Comparison of ENCODE assay signal across 25 cellular contexts in the genomic region with DNA sequence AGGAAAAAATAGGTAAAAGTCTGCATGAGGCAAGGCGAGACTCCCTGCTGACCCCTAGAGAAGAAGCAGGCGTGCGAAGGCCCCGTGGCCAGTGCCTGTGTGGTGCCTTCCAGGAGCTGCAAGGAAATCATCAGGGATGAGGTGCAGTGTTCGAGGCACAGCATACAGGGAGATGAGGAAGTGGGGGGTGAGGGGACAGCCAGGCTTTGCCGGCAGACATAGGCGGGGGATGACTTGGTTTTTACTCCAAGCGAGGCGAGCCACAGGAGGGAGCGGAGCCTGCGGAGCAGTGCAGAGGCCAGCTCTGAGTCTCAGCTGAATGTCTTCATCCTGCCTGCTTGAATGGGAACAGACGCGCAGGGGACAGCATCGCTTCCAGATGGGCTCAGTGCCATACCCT. TPM values are rescaled to one million over a fixed set of nuclear protein-coding genes. Genes with fewer than 3 reads are reported as not detected.
"Had no signal": no experiment of that assay in that cellular context is flagged by ENCODE, and none has a peak within 500 bp of the region (broad histone marks: within the 10 kb centered on the region; RNA-seq: fewer than 3 reads in every experiment).

No MANE protein-coding gene starts in this region.

- DNase-seq: heart left ventricle; hypothalamus; immature natural killer cell; left ventricle myocardium inferior; mammary epithelial cell; mesenchymal stem cell; naive B cell; natural killer cell; nephron progenitor cell; ovary; retina; small intestine; stimulated activated CD4-positive, alpha-beta T cell treated with anti-CD3 and anti-CD28 coated beads, Interleukin-1b, Interleukin-23, amount 100 ng/mL, for 48 hours; stimulated activated CD4-positive, alpha-beta T cell treated with anti-CD3 and anti-CD28 coated beads, Interleukin-4, amount 100 ng/mL, for 1 hour; stimulated activated naive B cell treated with anti-CD40 and anti-IgM and Interleukin-4, amounts not matched to agents 10 μg/mL and 1 μg/mL and 100 μg/mL, for 72 hours; stimulated activated naive CD8-positive, alpha-beta T cell treated with anti-CD3 and anti-CD28 coated beads, Interleukin-15, Interleukin-2, amounts not matched to agents 100 U/mL and 50 U/mL, for 24 hours; stomach; testis; thyroid gland; transverse colon; upper lobe of left lung had no signal

- H3K4me3 ChIP-seq: heart left ventricle, left ventricle myocardium inferior, ovary, prostate gland, stomach, testis, thyroid gland, transverse colon, upper lobe of left lung had no signal

- H3K27ac ChIP-seq: heart left ventricle, left ventricle myocardium inferior, ovary, prostate gland, stomach, testis, thyroid gland, transverse colon, upper lobe of left lung had no signal

- ATAC-seq: heart left ventricle; natural killer cell; right cardiac atrium; sciatic nerve; stimulated activated naive B cell treated with anti-CD40 and anti-IgM and Interleukin-4, amounts not matched to agents 10 μg/mL and 1 μg/mL and 100 μg/mL, for 72 hours; stimulated activated naive CD8-positive, alpha-beta T cell treated with anti-CD3 and anti-CD28 coated beads, Interleukin-15, Interleukin-2, amounts not matched to agents 100 U/mL and 50 U/mL, for 24 hours had no signal

- H3K36me3 Mint-ChIP-seq: immature natural killer cell; mesothelial cell of epicardium; naive B cell; natural killer cell; stimulated activated naive B cell treated with anti-CD40 and anti-IgM and Interleukin-4, amounts not matched to agents 10 μg/mL and 1 μg/mL and 100 μg/mL, for 72 hours had no signal

- H3K4me3 Mint-ChIP-seq: immature natural killer cell; mesothelial cell of epicardium; naive B cell; natural killer cell; nephron progenitor cell; stimulated activated naive B cell treated with anti-CD40 and anti-IgM and Interleukin-4, amounts not matched to agents 10 μg/mL and 1 μg/mL and 100 μg/mL, for 72 hours had no signal

- H3K27me3 Mint-ChIP-seq: stimulated activated naive B cell treated with anti-CD40 and anti-IgM and Interleukin-4, amounts not matched to agents 10 μg/mL and 1 μg/mL and 100 μg/mL, for 72 hours had no signal

- H3K27ac Mint-ChIP-seq: immature natural killer cell; mesothelial cell of epicardium; naive B cell; natural killer cell; nephron progenitor cell; stimulated activated naive B cell treated with anti-CD40 and anti-IgM and Interleukin-4, amounts not matched to agents 10 μg/mL and 1 μg/mL and 100 μg/mL, for 72 hours had no signal

- H3K4me1 Mint-ChIP-seq: immature natural killer cell; mesothelial cell of epicardium; naive B cell; natural killer cell; nephron progenitor cell; stimulated activated naive B cell treated with anti-CD40 and anti-IgM and Interleukin-4, amounts not matched to agents 10 μg/mL and 1 μg/mL and 100 μg/mL, for 72 hours had no signal

- H3K9me3 ChIP-seq: heart left ventricle, left ventricle myocardium inferior, ovary, prostate gland, stomach, testis, thyroid gland, transverse colon, upper lobe of left lung had no signal

- H3K4me1 ChIP-seq: heart left ventricle, left ventricle myocardium inferior, prostate gland, stomach, testis, thyroid gland, transverse colon, upper lobe of left lung had no signal

- H3K36me3 ChIP-seq: heart left ventricle, left ventricle myocardium inferior, ovary, prostate gland, stomach, transverse colon, upper lobe of left lung had no signal

- H3K27me3 ChIP-seq: ovary, testis, thyroid gland, transverse colon, upper lobe of left lung had no signal

- H3K9me3 Mint-ChIP-seq: immature natural killer cell, mesothelial cell of epicardium, natural killer cell, nephron progenitor cell had no signal

RNA-seq across cellular contexts. Expression of gene TCERG1L, which starts 49.6 kb away (rescaled TPM):
- total RNA-seq: left ventricle myocardium inferior, right cardiac atrium had no signal
